ENCODE assay signal across 8 cellular contexts in genomic region chr18:23498877-23499570, GRCh38.
DNase-seq lines count a peak whose midpoint lies in the region; ATAC-seq, FAIRE-seq and TF ChIP-seq lines count a peak whose summit lies in the region.

No MANE protein-coding gene starts in this region.

- no peak overlapping the region for H3K4me3 ChIP-seq in astrocyte of the cerebellum (ENCODE audit: low read depth, low read length)

- peak; percentile 33 for FAIRE-seq in H54 (lab: Jason Lieb, UNC)

- peak; percentile 88 for TF ChIP-seq CTCF in astrocyte of the cerebellum (IDR thresholded peaks at IDR 0.05; ENCODE audit: low read depth, low read length, missing control alignments)

- DNase-seq in DMS153 (lab: John Stamatoyannopoulos, UW) (peak; percentile 25), H54 (ENCODE audit: insufficient read length, low spot score) (peak; percentile 26), NCI-H146 (lab: John Stamatoyannopoulos, UW) (peak; percentile 81), T-helper 22 cell (ENCODE audit: low read depth) (peak; percentile 45), astrocyte of the cerebellum (ENCODE audit: low read depth) (peak; percentile 39), iris pigment epithelial cell (ENCODE audit: low read depth) (peak; percentile 87)
- DNase-seq in stimulated activated CD4-positive, alpha-beta T cell treated with anti-CD3 and anti-CD28 coated beads, Interleukin-1b, Interleukin-23, amount 100 ng/mL, for 1 hour (ENCODE audit: low read depth in 2 of 2), result peak; percentile 33 to 37

- no peak for TF ChIP-seq POLR2A in H54 (IDR thresholded peaks at IDR 0.05; ENCODE audit: low read depth, low read length)

- no peak for ATAC-seq in GM18909 (IDR thresholded peaks at IDR 0.05; ENCODE audit: poor library complexity, unreplicated experiment)

- in situ Hi-C loops in astrocyte of the cerebellum (cut with HindIII; ENCODE audit: low sequenced_read_pairs), result no loop called here

Comparison
In these comparisons a context has a peak if more than half of its experiments do, and no peak if none do; other contexts are left out.
1. DNase-seq: peak in every context shown above with its lines; median percentile 87 in iris pigment epithelial cell; 81 in NCI-H146; 45 in T-helper 22 cell; 39 in astrocyte of the cerebellum; 35 in stimulated activated CD4-positive, alpha-beta T cell treated with anti-CD3 and anti-CD28 coated beads, Interleukin-1b, Interleukin-23, amount 100 ng/mL, for 1 hour; 26 in H54; 25 in DMS153.